Comparison of ENCODE assay signal across 7 cellular contexts in the genomic region with DNA sequence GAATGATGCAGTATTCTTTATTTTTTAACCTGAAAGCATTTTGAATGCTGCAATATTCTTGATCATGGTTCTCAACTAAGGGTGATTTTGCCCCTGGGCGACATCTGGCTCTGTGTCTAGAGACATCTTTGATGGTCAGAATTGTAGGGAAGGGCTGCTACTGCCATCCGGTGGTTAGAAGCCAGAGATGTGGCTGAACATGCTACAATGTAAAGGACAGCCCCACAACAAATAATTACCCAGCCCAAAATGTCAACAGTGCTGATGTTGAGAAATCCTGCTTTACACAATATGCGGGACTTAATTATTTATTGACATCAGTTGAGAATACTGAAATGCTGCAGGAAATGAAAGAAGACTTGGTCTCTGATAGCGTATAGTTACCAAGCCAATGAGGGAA. TPM values are rescaled to one million over a fixed set of nuclear protein-coding genes. Genes with fewer than 3 reads are reported as not detected.
A peak's percentile ranks its signal among the peaks of the same experiment; 100 is the strongest.
DNase-seq lines count a peak whose midpoint lies in the region; ATAC-seq and TF ChIP-seq lines count a peak whose summit lies in the region.

No MANE protein-coding gene starts in this region.

- no peaks in the 10 kb centered on the region for H3K36me3 Mint-ChIP-seq in H9 (ENCODE audit: insufficient read depth in 1 of 3, low read depth in 3 of 3)

- WGBS in H9 (ENCODE audit: extremely low coverage, insufficient read length, low lambda C conversion rate): no CpG with 5 or more reads among the region's 4 CpGs
- WGBS in trophoblast cell (ENCODE audit: extremely low coverage, insufficient coverage, insufficient read length): no CpG with 5 or more reads among the region's 4 CpGs

- H2BK5ac ChIP-seq in H9 (ENCODE audit: insufficient read length, low read length): no peak overlapping the region
- no peak overlapping the region for H2BK5ac ChIP-seq in trophoblast cell (ENCODE audit: low read depth, low read length, poor library complexity)

- H2AFZ ChIP-seq in H9 (ENCODE audit: low read length): no peak overlapping the region
- H2AFZ ChIP-seq in trophoblast cell (ENCODE audit: insufficient read depth, low read length, poor library complexity): no peak overlapping the region

- no peak overlapping the region for H4K12ac ChIP-seq in trophoblast cell (ENCODE audit: low read depth, low read length)

- H4K20me1 ChIP-seq in H9 (ENCODE audit: control insufficient read depth, insufficient read depth, insufficient read length): no peaks in the 10 kb centered on the region

- H3K27ac ChIP-seq in H9 (ENCODE audit: insufficient read length, low read depth, low read length): no peak overlapping the region
- no peak overlapping the region for H3K27ac ChIP-seq in brain microvascular endothelial cell
- no peak overlapping the region for H3K27ac ChIP-seq in trophoblast cell (ENCODE audit: low read depth, low read length)

- in situ Hi-C loops in brain microvascular endothelial cell (cut with HindIII; ENCODE audit: low pct_ligation_motif_present, low sequenced_read_pairs): no loop called here

- no peak overlapping the region for H3K9ac ChIP-seq in H9 (ENCODE audit: extremely low read depth, insufficient read length, low read length)
- no peak overlapping the region for H3K9ac ChIP-seq in trophoblast cell (ENCODE audit: low read length)

- no peak overlapping the region for H2BK12ac ChIP-seq in H9 (ENCODE audit: insufficient read length, low read depth, low read length)
- no peak overlapping the region for H2BK12ac ChIP-seq in trophoblast cell (ENCODE audit: low read length)

- peak; percentile 51; the same call in 1 of the 2 replicates for TF ChIP-seq CTCF in GM12875 (IDR thresholded peaks at IDR 0.05; ENCODE audit: borderline replicate concordance, insufficient read depth, low read depth, low read length)
- peak; percentile 72 for TF ChIP-seq CTCF in H9 (conservative IDR thresholded peaks at IDR 0.05)
- TF ChIP-seq CTCF in brain microvascular endothelial cell (IDR thresholded peaks at IDR 0.05; ENCODE audit: low read depth, low read length, missing control alignments): peak; percentile 83

- no peaks in the 10 kb centered on the region for H3K9me3 ChIP-seq in H9 (ENCODE audit: control insufficient read depth, low read depth, low read length)
- no peaks in the 10 kb centered on the region for H3K9me3 ChIP-seq in trophoblast cell (ENCODE audit: insufficient read depth, low read depth, low read length)

- H3K56ac ChIP-seq in H9 (ENCODE audit: insufficient read length, low read depth, low read length): no peak overlapping the region

- no peak overlapping the region for H3K14ac ChIP-seq in H9 (ENCODE audit: insufficient read depth, low read length)
- H3K14ac ChIP-seq in trophoblast cell (ENCODE audit: low read length): no peak overlapping the region

- H3K4me2 ChIP-seq in H9 (ENCODE audit: insufficient read depth, insufficient read length, low read length) (no peak overlapping the region), trophoblast cell (ENCODE audit: low read length) (no peak overlapping the region)

- H3K23me2 ChIP-seq in H9 (ENCODE audit: insufficient read length, low read depth, low read length, poor library complexity, severe bottlenecking): no peaks in the 10 kb centered on the region

- no peak overlapping the region for H3K4me3 Mint-ChIP-seq in H9

- H3K27ac Mint-ChIP-seq in H9: peak overlapping the region in 1 of 3 experiments; percentile 35; a peak in 1 of 7 replicates

- H3K4me1 ChIP-seq in H9 (ENCODE audit: insufficient read depth, low read length) (no peaks in the 10 kb centered on the region), trophoblast cell (ENCODE audit: control insufficient read depth in 1 of 2, insufficient read depth in 2 of 2, low read length in 2 of 2) (no peaks in the 10 kb centered on the region)

- H2BK15ac ChIP-seq in H9 (ENCODE audit: low read depth, low read length): no peak overlapping the region

- H2AK5ac ChIP-seq in H9 (ENCODE audit: insufficient read length, low read length) (no peak overlapping the region), trophoblast cell (ENCODE audit: low read length) (no peak overlapping the region)

- no peak for ATAC-seq in GM21717 (IDR thresholded peaks at IDR 0.05; ENCODE audit: unreplicated experiment)

- H3K9me3 Mint-ChIP-seq in H9: peaks cover 0 to 1% of the 10 kb centered on the region in 2 experiments; a peak in 2 of 5 replicates

- no peak overlapping the region for H2BK120ac ChIP-seq in H9 (ENCODE audit: low read depth, low read length, poor library complexity, severe bottlenecking)
- H2BK120ac ChIP-seq in trophoblast cell (ENCODE audit: insufficient read depth, low read length, poor library complexity): no peak overlapping the region

- no peaks in the 10 kb centered on the region for H3K79me1 ChIP-seq in H9 (ENCODE audit: insufficient read depth, low read depth, low read length, poor library complexity, severe bottlenecking)
- no peaks in the 10 kb centered on the region for H3K79me1 ChIP-seq in trophoblast cell (ENCODE audit: low read length)

- no peak overlapping the region for H3T11ph ChIP-seq in H9 (ENCODE audit: low read length)

- H3K4ac ChIP-seq in H9 (ENCODE audit: low read depth, low read length) (no peak overlapping the region), trophoblast cell (ENCODE audit: low read depth, low read length) (no peak overlapping the region)

- no peaks in the 10 kb centered on the region for H3K4me1 Mint-ChIP-seq in H9

- H4K8ac ChIP-seq in H9 (replicated peaks; ENCODE audit: insufficient read length, low read depth, low read length) (no peak overlapping the region), trophoblast cell (ENCODE audit: low read depth, low read length) (no peak overlapping the region)

- no peak overlapping the region for H4K5ac ChIP-seq in H9 (ENCODE audit: insufficient read length, low read depth, low read length)

- no peak overlapping the region for H2BK20ac ChIP-seq in H9 (ENCODE audit: low read depth, low read length, poor library complexity, severe bottlenecking)

- H3K27me3 ChIP-seq in H9 (ENCODE audit: insufficient read depth, low read length): no peaks in the 10 kb centered on the region
- H3K27me3 ChIP-seq in brain microvascular endothelial cell (replicated peaks): no peaks in the 10 kb centered on the region
- H3K27me3 ChIP-seq in trophoblast cell (ENCODE audit: insufficient read depth, low read length): no peaks in the 10 kb centered on the region

- no peak overlapping the region for H4K91ac ChIP-seq in H9 (ENCODE audit: insufficient read length, low read depth, low read length)
- no peak overlapping the region for H4K91ac ChIP-seq in trophoblast cell (ENCODE audit: low read depth, low read length)

- H3K18ac ChIP-seq in H9 (ENCODE audit: insufficient read length, low read depth, low read length) (no peak overlapping the region), trophoblast cell (ENCODE audit: low read length) (no peak overlapping the region)

- peak; percentile 43 for DNase-seq in H9
- peak; percentile 56 for DNase-seq in NCI-H1417 treated with DMSO at 0.1 percent for 48 hours (lab: John Stamatoyannopoulos, UW)
- DNase-seq in brain microvascular endothelial cell: peak; percentile 53
- peak; percentile 74 to 91 for DNase-seq in trophoblast cell
- DNase-seq in activated CD4-positive, alpha-beta T cell treated with anti-CD3 and anti-CD28 coated beads for 1 hour: no peak

- H3K79me2 ChIP-seq in H9 (ENCODE audit: insufficient read depth, low read length) (no peaks in the 10 kb centered on the region), trophoblast cell (ENCODE audit: control insufficient read depth, insufficient read depth, low read length, poor library complexity) (no peaks in the 10 kb centered on the region)

- H3K23ac ChIP-seq in H9 (ENCODE audit: insufficient read length, low read depth, low read length) (no peak overlapping the region), trophoblast cell (ENCODE audit: low read length) (no peak overlapping the region)

- no peaks in the 10 kb centered on the region for H3K27me3 Mint-ChIP-seq in H9 (ENCODE audit: low read depth)

- no peak overlapping the region for H3K4me3 ChIP-seq in GM12875 (ENCODE audit: low read depth, low read length)
- no peak overlapping the region for H3K4me3 ChIP-seq in brain microvascular endothelial cell (ENCODE audit: low read depth, low read length)
- no peak overlapping the region for H3K4me3 ChIP-seq in trophoblast cell (ENCODE audit: low read depth, low read length)

- no peaks in the 10 kb centered on the region for H3K36me3 ChIP-seq in brain microvascular endothelial cell (replicated peaks)
- no peaks in the 10 kb centered on the region for H3K36me3 ChIP-seq in trophoblast cell (ENCODE audit: control insufficient read depth in 1 of 2, insufficient read depth in 2 of 2, low read length in 2 of 2)

RNA-seq across cellular contexts. Expression of a gene that starts 37.5 kb away (rescaled TPM):
- total RNA-seq in H9 (2021): not detected in 2 replicates
- 0.76 and 0.83 TPM in 2 replicates for polyA plus RNA-seq in trophoblast cell (2013)

RNA-seq across cellular contexts. Expression of a gene that starts 57.7 kb away (rescaled TPM):
- total RNA-seq in H9 (2021): not detected in 2 replicates
- polyA plus RNA-seq in trophoblast cell (2013): not detected in 2 replicates
